Comparison of ENCODE assay signal across 35 cellular contexts in the genomic region with DNA sequence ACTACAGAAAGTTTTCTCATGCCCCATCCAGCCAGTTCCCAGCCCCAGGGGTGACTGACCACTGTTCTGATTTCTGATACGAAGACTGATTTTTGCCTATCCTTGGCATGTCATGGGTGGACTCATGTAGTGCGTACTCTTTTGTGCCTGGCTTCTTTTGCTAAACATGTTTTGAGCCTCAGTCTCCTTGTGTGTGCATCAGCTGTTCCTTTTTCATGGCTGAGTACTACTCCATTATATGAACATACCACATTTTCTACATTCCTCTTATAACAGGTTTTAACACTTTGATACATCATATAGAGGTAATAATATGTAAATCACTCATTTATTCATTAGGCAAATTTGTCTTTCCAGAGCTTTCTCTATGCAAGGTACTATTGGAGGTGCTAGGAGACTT.
"Had no signal": no experiment of that assay in that cellular context is flagged by ENCODE, and none has a peak within 500 bp of the region (broad histone marks: within the 10 kb centered on the region; RNA-seq: fewer than 3 reads in every experiment).

No MANE protein-coding gene starts in this region.

- H3K27me3 ChIP-seq: MG63 had no signal

- H3K36me3 ChIP-seq: MG63 had no signal

- H3K4me3 ChIP-seq: MG63 had no signal

- H3K9me3 ChIP-seq: MG63 had no signal

- DNase-seq: Karpas-422, Kasumi-1, MG63, MM.1S, MV-4-11, NCI-H1048, NCI-H1092, NCI-H1092 treated with DMSO at 0.1 percent for 48 hours, NCI-H1105, NCI-H1105 treated with DMSO at 0.1 percent for 48 hours, NCI-H1417, NCI-H1417 treated with DMSO at 0.1 percent for 48 hours, NCI-H1436, NCI-H1436 treated with DMSO at 0.1 percent for 48 hours, NCI-H146, NCI-H1694, NCI-H1694 treated with DMSO at 0.1 percent for 48 hours, NCI-H187, NCI-H187 treated with DMSO at 0.1 percent for 48 hours, NCI-H1930, NCI-H2029, NCI-H2029 treated with DMSO at 0.1 percent for 48 hours, NCI-H2081, NCI-H2081 treated with DMSO at 0.1 percent for 48 hours, NCI-H2107, NCI-H2171, NCI-H2171 treated with DMSO at 0.1 percent for 48 hours, NCI-H2227 treated with DMSO at 0.1 percent for 48 hours, NCI-H226, NCI-H345, NCI-H446, NCI-H446 treated with DMSO at 0.1 percent for 48 hours, NCI-H510A, NCI-H510A treated with DMSO at 0.1 percent for 48 hours, NCI-H524 had no signal
